8 cellular contexts compared by ENCODE assay signal in the genomic region with DNA sequence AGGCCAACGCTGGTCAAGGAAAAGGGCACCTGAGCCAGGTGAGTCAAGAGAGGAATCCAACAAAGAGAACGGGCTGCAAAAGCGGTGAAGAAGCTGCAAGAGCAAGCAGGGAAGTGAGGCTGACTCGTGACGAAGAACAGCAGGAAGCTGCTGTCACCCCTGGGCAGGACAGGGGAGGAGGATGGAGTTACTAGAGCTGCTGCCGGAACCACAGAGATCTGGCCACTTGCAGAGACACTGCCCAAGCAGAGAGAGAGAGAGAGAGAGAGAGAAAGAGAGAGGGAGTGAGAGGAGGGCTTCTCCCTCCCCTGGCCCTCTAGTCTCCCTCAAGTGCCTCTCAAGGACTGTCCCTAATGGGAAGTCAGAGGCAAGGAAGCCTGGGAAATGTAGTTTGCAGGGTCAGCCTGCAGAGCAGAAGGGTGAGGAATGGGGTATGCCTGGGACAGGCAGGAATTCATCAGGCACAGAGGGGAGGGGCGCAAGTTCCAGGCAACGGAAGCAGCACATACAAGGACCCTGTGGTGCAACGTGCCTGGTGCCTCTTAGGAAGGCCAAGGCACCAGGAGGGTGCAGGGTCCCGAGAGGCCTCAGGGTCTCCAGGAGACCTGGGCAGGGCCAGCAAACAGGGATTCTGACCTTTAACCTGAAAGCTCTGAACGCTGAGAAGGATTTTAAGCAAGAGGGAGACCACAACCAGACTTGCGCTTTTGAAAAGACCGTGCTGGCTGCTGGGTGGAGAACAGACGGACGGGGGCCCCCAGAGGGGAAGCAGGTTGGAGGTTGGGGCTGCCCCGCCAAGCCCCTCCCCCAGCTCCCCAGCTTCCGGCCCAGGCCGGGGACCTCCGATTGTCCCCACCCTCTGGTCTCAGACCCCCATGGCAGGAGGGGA. TPM values are rescaled to one million over a fixed set of nuclear protein-coding genes. Genes with fewer than 3 reads are reported as not detected.
DNase-seq lines count a peak whose midpoint lies in the region; ATAC-seq and TF ChIP-seq lines count a peak whose summit lies in the region.

No MANE protein-coding gene starts in this region.

- peaks cover 15% of the 10 kb centered on the region for H3K4me1 Mint-ChIP-seq in activated CD8-positive, alpha-beta T cell treated with anti-CD3 and anti-CD28 coated beads for 36 hours (ENCODE audit: low read depth)

- H3K9me3 Mint-ChIP-seq in activated CD8-positive, alpha-beta T cell treated with anti-CD3 and anti-CD28 coated beads for 36 hours, result no peaks in the 10 kb centered on the region

- peak overlapping the region; percentile 92 for H3K27ac Mint-ChIP-seq in activated CD8-positive, alpha-beta T cell treated with anti-CD3 and anti-CD28 coated beads for 36 hours

- H3K4me3 ChIP-seq in thyroid gland (replicated peaks in 1 of 3), result no peak overlapping the region

- TF ChIP-seq POLR2A in thyroid gland (IDR thresholded peaks at IDR 0.05), result no peak

- no peaks in the 10 kb centered on the region for H3K9me3 ChIP-seq in thyroid gland

- peaks cover 40 to 45% of the 10 kb centered on the region in 2 donors for H3K4me1 ChIP-seq in thyroid gland

- POLR2A ChIA-PET in activated CD8-positive, alpha-beta T cell treated with anti-CD3 and anti-CD28 coated beads for 36 hours (lab: Charles Lee), result interaction anchor here (1.2 kb wide), 1 partner anchor 18 kb away, joined by 3 read pairs; no protein-coding TSS in a partner anchor

- ATAC-seq in activated CD8-positive, alpha-beta T cell treated with anti-CD3 and anti-CD28 coated beads for 36 hours, result peak; percentile 87
- ATAC-seq in GM19324 (IDR thresholded peaks at IDR 0.05; ENCODE audit: low FRiP score, unreplicated experiment), result no peak

- peak overlapping the region; percentile 74 for H3K4me3 Mint-ChIP-seq in activated CD8-positive, alpha-beta T cell treated with anti-CD3 and anti-CD28 coated beads for 36 hours

- peak overlapping the region; percentile 46 to 57 (median 47) for H3K27ac ChIP-seq in thyroid gland

- no peaks in the 10 kb centered on the region for H3K36me3 ChIP-seq in thyroid gland

- 35 to 52% methylated on average over 15 to 19 of the region's 19 CpGs for WGBS in thyroid gland, 2 donors

- CTCF ChIA-PET in activated CD8-positive, alpha-beta T cell treated with anti-CD3 and anti-CD28 coated beads for 36 hours (lab: Charles Lee), result interaction anchor here (1.1 to 2.0 kb wide), 4 partner anchors 13 to 87 kb away, joined by 4 to 6 read pairs (median 4); no protein-coding TSS in a partner anchor

- H3K36me3 Mint-ChIP-seq in activated CD8-positive, alpha-beta T cell treated with anti-CD3 and anti-CD28 coated beads for 36 hours (ENCODE audit: low read depth), result no peaks in the 10 kb centered on the region

- H3K27me3 ChIP-seq in thyroid gland, result no peaks in the 10 kb centered on the region

- H3K27me3 Mint-ChIP-seq in activated CD8-positive, alpha-beta T cell treated with anti-CD3 and anti-CD28 coated beads for 36 hours, result no peaks in the 10 kb centered on the region

- intact Hi-C loops in activated CD8-positive, alpha-beta T cell treated with anti-CD3 and anti-CD28 coated beads for 36 hours (cut with micrococcal nuclease), result no loop called here
- intact Hi-C loops in thyroid gland (cut with DNase I), result no loop called here

- no peak for TF ChIP-seq CTCF in activated CD8-positive, alpha-beta T cell treated with anti-CD3 and anti-CD28 coated beads for 36 hours (IDR thresholded peaks at IDR 0.05)
- no peak for TF ChIP-seq CTCF in thyroid gland (IDR thresholded peaks at IDR 0.05)

- DNase-seq in stimulated activated CD4-positive, alpha-beta T cell treated with anti-CD3 and anti-CD28 coated beads, Interleukin-12 subunit alpha, Interleukin-12 subunit beta, amount 100 ng/mL, for 4 hours, result peak; percentile 17
- no peak for DNase-seq in stimulated activated CD4-positive, alpha-beta T cell treated with anti-CD3 and anti-CD28 coated beads, Interleukin-4, amount 100 ng/mL, for 4 hours
- peak; percentile 52 for DNase-seq in activated CD8-positive, alpha-beta T cell treated with anti-CD3 and anti-CD28 coated beads for 36 hours
- peak; percentile 90 for DNase-seq in islet precursor cell
- DNase-seq in thyroid gland, result peak; percentile 58 to 63
- no peak for DNase-seq in effector CD4-positive, alpha-beta T cell
- no peak for DNase-seq in NCI-H1930 (lab: John Stamatoyannopoulos, UW)

RNA-seq across cellular contexts. Expression of gene CIBAR2, which starts 45.8 kb away (rescaled TPM):
- not detected for total RNA-seq in activated CD8-positive, alpha-beta T cell treated with anti-CD3 and anti-CD28 coated beads for 36 hours
- total RNA-seq in thyroid gland, result not detected

Comparison
In these comparisons a context has a peak if more than half of its experiments do, and no peak if none do; other contexts are left out.
1. DNase-seq: peak in stimulated activated CD4-positive, alpha-beta T cell treated with anti-CD3 and anti-CD28 coated beads, Interleukin-12 subunit alpha, Interleukin-12 subunit beta, amount 100 ng/mL, for 4 hours (single experiment), activated CD8-positive, alpha-beta T cell treated with anti-CD3 and anti-CD28 coated beads for 36 hours (single experiment), islet precursor cell (single experiment) and thyroid gland (2 of 2); none in stimulated activated CD4-positive, alpha-beta T cell treated with anti-CD3 and anti-CD28 coated beads, Interleukin-4, amount 100 ng/mL, for 4 hours (0 of 2), effector CD4-positive, alpha-beta T cell (single experiment) and NCI-H1930 (0 of 2).